In the genomic region with DNA sequence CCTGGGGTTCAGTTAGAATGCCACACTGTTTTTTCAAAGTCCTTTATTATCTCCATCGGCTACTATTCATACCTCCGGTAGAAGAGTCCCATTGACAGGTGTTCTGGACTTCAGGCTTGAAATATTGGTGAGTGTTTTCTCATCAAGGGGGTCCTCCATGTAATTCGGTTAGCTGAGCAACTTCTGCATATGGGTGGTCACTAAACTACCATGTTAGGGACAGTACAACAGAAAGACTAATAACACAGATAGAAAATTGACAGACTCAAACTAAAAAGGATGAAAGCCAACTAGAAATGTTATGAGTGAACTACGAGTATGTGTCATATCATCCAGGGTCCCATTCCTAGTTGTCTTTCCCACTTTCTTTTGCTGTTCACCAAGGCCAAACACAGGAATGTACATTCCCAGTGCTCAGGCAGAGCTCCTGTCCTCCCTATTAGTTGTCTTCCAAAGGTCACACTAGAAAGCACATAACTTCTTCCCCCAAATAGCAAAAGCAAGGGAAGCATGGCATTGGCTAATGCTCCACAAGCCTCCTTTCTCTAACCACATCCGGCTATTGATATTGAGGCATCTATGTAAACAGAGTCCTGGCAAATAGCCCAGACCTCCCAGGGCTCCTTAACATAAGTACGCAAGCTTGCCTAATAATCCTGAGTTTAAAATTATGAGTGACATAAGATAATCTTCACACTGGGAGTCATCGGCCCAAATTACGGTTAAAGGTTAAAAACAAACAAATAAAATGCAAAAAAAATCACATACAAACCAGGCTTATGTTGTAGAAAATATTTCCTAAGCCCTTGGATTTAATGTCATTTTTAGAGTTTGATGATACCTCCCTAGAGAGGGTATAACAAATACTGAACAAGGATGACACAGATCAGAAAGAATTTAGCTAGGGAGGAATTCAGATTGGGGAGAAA, we compare ENCODE assay signal across 12 cellular contexts. TPM values are rescaled to one million over a fixed set of nuclear protein-coding genes. Genes with fewer than 3 reads are reported as not detected.
DNase-seq lines count a peak whose midpoint lies in the region; ATAC-seq and TF ChIP-seq lines count a peak whose summit lies in the region.
"Had no signal": no experiment of that assay in that cellular context is flagged by ENCODE, and none has a peak within 500 bp of the region (broad histone marks: within the 10 kb centered on the region; RNA-seq: fewer than 3 reads in every experiment).

No MANE protein-coding gene starts in this region.

- 60% methylated on average over 8 of the region's 8 CpGs for WGBS in smooth muscle cell (ENCODE audit: low lambda C conversion rate)
- 92 to 93% methylated on average over 8 of the region's 8 CpGs for WGBS in aorta, 2 donors

- H3K27ac ChIP-seq in SJSA1: peak overlapping the region; percentile 66
- peak overlapping the region; percentile 14 for H3K27ac ChIP-seq in smooth muscle cell (ENCODE audit: low read depth)
- H3K27ac ChIP-seq in aorta (ENCODE audit: low read depth in 1 of 2, low read length in 2 of 2): no peak overlapping the region
- H3K27ac ChIP-seq: HL-60, neutrophil had no signal

- H3K36me3 Mint-ChIP-seq in HFFc6 (ENCODE audit: low read depth): no peaks in the 10 kb centered on the region
- H3K36me3 Mint-ChIP-seq in type B pancreatic cell: no peaks in the 10 kb centered on the region

- H3K9me3 ChIP-seq in SJSA1 (replicated peaks) (no peaks in the 10 kb centered on the region), smooth muscle cell (replicated peaks; ENCODE audit: low read depth) (no peaks in the 10 kb centered on the region), aorta (ENCODE audit: control insufficient read depth, low read length) (no peaks in the 10 kb centered on the region)
- H3K9me3 ChIP-seq: neutrophil had no signal

- H3K9me3 Mint-ChIP-seq in HFFc6 (no peaks in the 10 kb centered on the region), type B pancreatic cell (no peaks in the 10 kb centered on the region)
- H3K9me3 Mint-ChIP-seq: activated CD8-positive, alpha-beta T cell treated with anti-CD3 and anti-CD28 coated beads for 36 hours had no signal

- intact Hi-C loops in aorta (cut with DNase I): no loop called here

- no peaks in the 10 kb centered on the region for H4K20me1 ChIP-seq in smooth muscle cell (ENCODE audit: low read depth)

- DNase-seq in HFFc6 (peak; percentile 69), SJSA1 (ENCODE audit: low read depth in 1 of 2, low spot score in 2 of 2) (peak; percentile 93 to 98), fibroblast of villous mesenchyme (ENCODE audit: low read depth) (peak; percentile 97), smooth muscle cell (lab: John Stamatoyannopoulos, UW; ENCODE audit: unreplicated experiment) (no peak), aorta (no peak), type B pancreatic cell (ENCODE audit: extremely low spot score, unreplicated experiment) (no peak)
- no peak for DNase-seq in stimulated activated CD4-positive, alpha-beta T cell treated with anti-CD3 and anti-CD28 coated beads, Interleukin-2, amount 100 ng/mL, for 24 hours
- DNase-seq: activated CD8-positive, alpha-beta T cell treated with anti-CD3 and anti-CD28 coated beads for 36 hours; NCI-H187 treated with DMSO at 0.1 percent for 48 hours; SIG-M5 had no signal

- H3K4me1 Mint-ChIP-seq in HFFc6 (ENCODE audit: low read depth): peaks cover 36% of the 10 kb centered on the region
- peaks cover 5% of the 10 kb centered on the region for H3K4me1 Mint-ChIP-seq in type B pancreatic cell (ENCODE audit: unreplicated experiment)

- TF ChIP-seq CTCF in HFFc6 (IDR thresholded peaks at IDR 0.05): no peak
- TF ChIP-seq CTCF in fibroblast of villous mesenchyme (IDR thresholded peaks at IDR 0.05; ENCODE audit: insufficient read depth, low read depth, low read length): no peak
- no peak for TF ChIP-seq CTCF in smooth muscle cell (IDR thresholded peaks at IDR 0.05; ENCODE audit: borderline replicate concordance, insufficient read depth, poor library complexity, severe bottlenecking)
- TF ChIP-seq CTCF in type B pancreatic cell (conservative IDR thresholded peaks at IDR 0.05): no peak

- H3K27me3 Mint-ChIP-seq in HFFc6 (ENCODE audit: insufficient read depth) (no peaks in the 10 kb centered on the region), type B pancreatic cell (no peaks in the 10 kb centered on the region)

- H3K4me3 ChIP-seq in SJSA1 (no peak overlapping the region), fibroblast of villous mesenchyme (ENCODE audit: low read depth, low read length) (no peak overlapping the region), smooth muscle cell (no peak overlapping the region), aorta (ENCODE audit: low read length in 2 of 2) (no peak overlapping the region)

- no peak overlapping the region for H3K9ac ChIP-seq in smooth muscle cell (ENCODE audit: low read depth)

- H3K79me2 ChIP-seq in smooth muscle cell (ENCODE audit: low read depth): no peaks in the 10 kb centered on the region

- H3K4me1 ChIP-seq in SJSA1 (replicated peaks): peaks cover 24% of the 10 kb centered on the region
- no peaks in the 10 kb centered on the region for H3K4me1 ChIP-seq in smooth muscle cell (ENCODE audit: low read depth)
- H3K4me1 ChIP-seq in aorta (ENCODE audit: control insufficient read depth in 1 of 2, insufficient read depth in 2 of 2, low read length in 2 of 2): no peaks in the 10 kb centered on the region

- no peak overlapping the region for H2AFZ ChIP-seq in smooth muscle cell (ENCODE audit: low read depth)

- ATAC-seq in aorta (ENCODE audit: low FRiP score): no peak
- ATAC-seq: activated CD8-positive, alpha-beta T cell treated with anti-CD3 and anti-CD28 coated beads for 36 hours had no signal

- H3K27ac Mint-ChIP-seq in HFFc6: peak overlapping the region; percentile 65
- no peak overlapping the region for H3K27ac Mint-ChIP-seq in type B pancreatic cell
- H3K27ac Mint-ChIP-seq: activated CD8-positive, alpha-beta T cell treated with anti-CD3 and anti-CD28 coated beads for 36 hours had no signal

- H3K36me3 ChIP-seq in SJSA1 (no peaks in the 10 kb centered on the region), smooth muscle cell (ENCODE audit: low read depth) (no peaks in the 10 kb centered on the region), aorta (ENCODE audit: control insufficient read depth in 1 of 2, insufficient read depth in 2 of 2, low read length in 1 of 2) (no peaks in the 10 kb centered on the region)
- H3K36me3 ChIP-seq: neutrophil had no signal

- H3F3A ChIP-seq in smooth muscle cell (ENCODE audit: low read depth): no peaks in the 10 kb centered on the region

- H3K27me3 ChIP-seq in SJSA1 (replicated peaks) (no peaks in the 10 kb centered on the region), smooth muscle cell (ENCODE audit: low read depth) (no peaks in the 10 kb centered on the region), aorta (ENCODE audit: control insufficient read depth in 1 of 2, insufficient read depth in 2 of 2, low read length in 1 of 2) (no peaks in the 10 kb centered on the region)
- H3K27me3 ChIP-seq: neutrophil had no signal

- H3K4me3 Mint-ChIP-seq in HFFc6 (peak overlapping the region; percentile 38; the same call in 1 of the 2 replicates), type B pancreatic cell (no peak overlapping the region)
- H3K4me3 Mint-ChIP-seq: activated CD8-positive, alpha-beta T cell treated with anti-CD3 and anti-CD28 coated beads for 36 hours had no signal

- H3K4me2 ChIP-seq in smooth muscle cell: no peak overlapping the region

RNA-seq across cellular contexts. Expression of a gene that starts 13.2 kb away (rescaled TPM):
- 100 to 1,000 TPM; 493 to 923 (median 550) TPM for total RNA-seq in HFFc6 (2021; fragmentation: NEBNext Ultra II Directional; extraction: Animal tissue kit (Norgen Biotek cat#: 25700))
- total RNA-seq in SJSA1 (2014; rRNA removed; shearing (Covaris generic)): 292 and 364 TPM in 2 replicates
- total RNA-seq in fibroblast of villous mesenchyme (177 and 217 TPM in 2 replicates), smooth muscle cell (1,180 and 1,197 TPM in 2 replicates), aorta (1,000 to 10,000 TPM in 1 of 2 donors, 100 to 1,000 TPM in 1; 588 to 1,507 TPM), type B pancreatic cell (ENCODE audit: low replicate concordance) (33.8 and 75.5 TPM in 2 replicates)
- polyA plus RNA-seq in smooth muscle cell (1,697 and 2,448 TPM in 2 replicates), aorta (100 to 1,000 TPM; 221 to 957 TPM)
- total RNA-seq: activated CD8-positive, alpha-beta T cell treated with anti-CD3 and anti-CD28 coated beads for 36 hours had no signal

Comparison
In these comparisons a context has a peak if more than half of its experiments do, and no peak if none do; other contexts are left out.
1. DNase-seq: peak in HFFc6 (single experiment), SJSA1 (2 of 2) and fibroblast of villous mesenchyme (single experiment); none in smooth muscle cell (single experiment), stimulated activated CD4-positive, alpha-beta T cell treated with anti-CD3 and anti-CD28 coated beads, Interleukin-2, amount 100 ng/mL, for 24 hours (0 of 2), aorta (0 of 2) and type B pancreatic cell (single experiment).
2. H3K27ac ChIP-seq: peak in SJSA1 (single experiment) and smooth muscle cell (single experiment); none in aorta (0 of 2).